Comparison of ENCODE assay signal across 9 cellular contexts in the genomic region with DNA sequence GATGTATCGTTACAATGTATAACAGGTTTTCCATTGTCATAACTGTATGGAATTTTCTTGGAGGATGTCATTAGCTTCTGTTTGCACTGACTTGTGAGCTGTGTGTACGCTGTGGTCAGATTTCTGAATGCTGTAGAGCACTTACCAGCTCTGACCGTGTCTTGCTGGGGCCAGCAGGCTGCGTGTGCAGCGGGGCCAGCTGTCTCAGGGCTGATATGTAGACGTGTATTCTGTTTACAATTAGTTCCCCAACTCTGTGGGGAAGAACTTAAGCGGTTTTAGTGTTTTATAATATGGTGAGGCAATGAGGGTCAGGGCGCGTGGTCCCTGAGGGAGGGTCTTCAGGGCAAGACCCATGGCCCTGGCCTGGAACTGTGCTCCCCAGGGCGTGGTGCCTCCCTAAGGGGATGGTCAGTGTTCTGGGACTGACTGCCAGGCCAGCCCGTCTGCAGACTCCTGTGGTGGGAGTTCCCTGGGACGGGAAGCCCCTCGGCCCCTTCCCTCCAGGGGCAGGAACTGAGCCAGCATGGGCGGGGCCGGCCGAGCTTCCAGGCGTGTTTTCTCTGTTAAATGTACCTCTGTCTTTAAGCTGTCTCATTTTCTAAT. TPM values are rescaled to one million over a fixed set of nuclear protein-coding genes. Genes with fewer than 3 reads are reported as not detected.
DNase-seq lines count a peak whose midpoint lies in the region; ATAC-seq, FAIRE-seq and TF ChIP-seq lines count a peak whose summit lies in the region.
"Had no signal": no experiment of that assay in that cellular context is flagged by ENCODE, and none has a peak within 500 bp of the region (broad histone marks: within the 10 kb centered on the region; RNA-seq: fewer than 3 reads in every experiment).

No MANE protein-coding gene starts in this region.

- peak; percentile 66 for FAIRE-seq in endothelial cell of umbilical vein (lab: Jason Lieb, UNC)

- H3K36me3 ChIP-seq in endothelial cell of umbilical vein (ENCODE audit: control insufficient read depth in 2 of 2, extremely low read depth in 1 of 2, insufficient read depth in 2 of 2, low read length in 2 of 2) = peaks cover 6 to 34% of the 10 kb centered on the region in 2 experiments

- H3K27me3 ChIP-seq in endothelial cell of umbilical vein (ENCODE audit: control insufficient read depth in 2 of 2, insufficient read depth in 2 of 2, low read length in 2 of 2) = no peaks in the 10 kb centered on the region

- peaks cover 4% of the 10 kb centered on the region for H3K36me3 Mint-ChIP-seq in nephron (ENCODE audit: low read depth)

- H3K4me3 ChIP-seq in endothelial cell of umbilical vein (replicated peaks in 1 of 3; ENCODE audit: insufficient read depth in 1 of 3, low read depth in 1 of 3, low read length in 3 of 3) = no peak overlapping the region

- peaks cover 9% of the 10 kb centered on the region for H3K4me1 ChIP-seq in endothelial cell of umbilical vein (ENCODE audit: control insufficient read depth, extremely low read depth, insufficient read depth, low read length)

- BruUV-seq in endothelial cell of umbilical vein (replicated peaks; lab: Mats Ljungman, UMichigan) = TSS peak; percentile 1

- peaks cover 2% of the 10 kb centered on the region for H3K79me2 ChIP-seq in endothelial cell of umbilical vein (ENCODE audit: control insufficient read depth, insufficient read depth, low read length)

- no peak overlapping the region for H3K4me2 ChIP-seq in endothelial cell of umbilical vein (ENCODE audit: insufficient read depth, low read length)

- H2AFZ ChIP-seq in endothelial cell of umbilical vein (ENCODE audit: low read depth, low read length) = no peak overlapping the region

- ATAC-seq in HG03432 (IDR thresholded peaks at IDR 0.05; ENCODE audit: unreplicated experiment) (no peak), GM18873 (IDR thresholded peaks at IDR 0.05; ENCODE audit: low FRiP score, unreplicated experiment) (no peak)
- ATAC-seq: naive thymus-derived CD4-positive, alpha-beta T cell had no signal

- POLR2A ChIA-PET in endothelial cell of umbilical vein (lab: Charles Lee) = no interaction called here

- dilution Hi-C loops in endothelial cell of umbilical vein (cut with MboI; ENCODE audit: extremely low pct_ligation_motif_present, low sequenced_read_pairs) = no loop called here

- TF ChIP-seq POLR2A in endothelial cell of umbilical vein (IDR thresholded peaks at IDR 0.05; ENCODE audit: low read depth, low read length) = peak; percentile 28

- CTCF ChIA-PET in endothelial cell of umbilical vein (lab: Charles Lee) = interaction anchor here (1.1 kb wide), 1 partner anchor 10 kb away, joined by 3 read pairs; no protein-coding TSS in a partner anchor

- no peaks in the 10 kb centered on the region for H4K20me1 ChIP-seq in endothelial cell of umbilical vein (replicated peaks; ENCODE audit: control insufficient read depth, extremely low read depth, insufficient read depth, low read length)

- TF ChIP-seq CTCF in AG09319 (IDR thresholded peaks at IDR 0.05; ENCODE audit: low read depth, low read length) (no peak), endothelial cell of umbilical vein (IDR thresholded peaks at IDR 0.05; ENCODE audit: extremely low read depth in 1 of 2, insufficient read depth in 1 of 2, low read depth in 1 of 2, low read length in 2 of 2) (no peak), nephron (IDR thresholded peaks at IDR 0.05; ENCODE audit: unreplicated experiment in 3 of 3) (no peak)

- H3K27me3 Mint-ChIP-seq in nephron (ENCODE audit: low read depth) = no peaks in the 10 kb centered on the region
- H3K27me3 Mint-ChIP-seq: naive thymus-derived CD4-positive, alpha-beta T cell had no signal

- peak overlapping the region; percentile 91 to 95 (median 92) for H3K27ac Mint-ChIP-seq in nephron

- no peaks in the 10 kb centered on the region for H3K9me1 ChIP-seq in endothelial cell of umbilical vein (replicated peaks; ENCODE audit: control insufficient read depth, extremely low read depth, insufficient read depth, low read length)

- no peaks in the 10 kb centered on the region for H3K9me3 ChIP-seq in endothelial cell of umbilical vein (replicated peaks; ENCODE audit: control insufficient read depth, insufficient read depth, low read length)

- no peaks in the 10 kb centered on the region for H3K9me3 Mint-ChIP-seq in nephron
- H3K9me3 Mint-ChIP-seq: naive thymus-derived CD4-positive, alpha-beta T cell had no signal

- H3K4me1 Mint-ChIP-seq in nephron = peaks cover 25% of the 10 kb centered on the region

- DNase-seq in AG09319 (ENCODE audit: extremely low read depth, low read depth) (peak; percentile 23), NCI-H1092 treated with DMSO at 0.1 percent for 48 hours (lab: John Stamatoyannopoulos, UW) (peak; percentile 39), endothelial cell of umbilical vein (ENCODE audit: low read depth, low spot score) (peak; percentile 71), H4 (ENCODE audit: low spot score) (no peak)
- DNase-seq in activated CD4-positive, alpha-beta T cell treated with anti-CD3 and anti-CD28 coated beads for 1 hour = no peak
- DNase-seq: naive thymus-derived CD4-positive, alpha-beta T cell had no signal

- intact Hi-C loops in endothelial cell of umbilical vein (cut with micrococcal nuclease) = no loop called here

- H3K9ac ChIP-seq in endothelial cell of umbilical vein (replicated peaks; ENCODE audit: extremely low read depth, insufficient read depth, low read length) = no peak overlapping the region

- peak overlapping the region in 2 of 3 experiments; percentile 63 to 67 for H3K4me3 Mint-ChIP-seq in nephron
- H3K4me3 Mint-ChIP-seq: naive thymus-derived CD4-positive, alpha-beta T cell had no signal

- H3K27ac ChIP-seq in endothelial cell of umbilical vein (ENCODE audit: insufficient read depth, low read depth, low read length) = no peak overlapping the region

TF ChIP-seq in endothelial cell of umbilical vein, 7 proteins besides CTCF, POLR2A, EP300 and RAD21:
- TF ChIP-seq POLR2AphosphoS5 (IDR thresholded peaks at IDR 0.05; ENCODE audit: insufficient read depth, low read depth, low read length) (peak; percentile 42), EZH2 (IDR thresholded peaks at IDR 0.05; ENCODE audit: borderline replicate concordance, low read depth, low read length, severe bottlenecking) (no peak)

RNA-seq across cellular contexts. Expression of a gene that starts 18.7 kb away (rescaled TPM):
- 25.1 and 27.2 TPM in 2 replicates for total RNA-seq in endothelial cell of umbilical vein
- polyA plus RNA-seq in endothelial cell of umbilical vein = 13.4 and 13.6 TPM in 2 replicates
- 14.1 and 14.5 TPM in 2 replicates for polyA plus RNA-seq in endothelial cell of umbilical vein (2011; cell fraction: cytosol; rRNA removed)
- polyA plus RNA-seq in endothelial cell of umbilical vein (2011; cell fraction: nucleus; rRNA removed) = 33.2 and 41.1 TPM in 2 replicates
- polyA plus RNA-seq in endothelial cell of umbilical vein (2012) = 8.4 and 10.0 TPM in 2 replicates
- polyA minus RNA-seq in endothelial cell of umbilical vein = 11.2 and 16.4 TPM in 2 replicates
- polyA minus RNA-seq in endothelial cell of umbilical vein (2011; cell fraction: cytosol; rRNA and poly(A)+ RNA removed) = 17.4 TPM
- 10.9 and 11.2 TPM in 2 replicates for polyA minus RNA-seq in endothelial cell of umbilical vein (2011; cell fraction: nucleus; rRNA and poly(A)+ RNA removed)
- total RNA-seq in H4 (2014; rRNA removed; shearing (Covaris generic)) = 20.3 and 39.9 TPM in 2 replicates

RNA-seq across cellular contexts. Expression of a gene that starts 19.0 kb away (rescaled TPM):
- total RNA-seq in endothelial cell of umbilical vein = 54.5 and 55.8 TPM in 2 replicates
- 98.3 and 126 TPM in 2 replicates for polyA plus RNA-seq in endothelial cell of umbilical vein
- 93.5 and 94.5 TPM in 2 replicates for polyA plus RNA-seq in endothelial cell of umbilical vein (2011; cell fraction: cytosol; rRNA removed)
- 54.3 and 70.0 TPM in 2 replicates for polyA plus RNA-seq in endothelial cell of umbilical vein (2011; cell fraction: nucleus; rRNA removed)
- polyA plus RNA-seq in endothelial cell of umbilical vein (2012) = 42.4 and 49.3 TPM in 2 replicates
- polyA minus RNA-seq in endothelial cell of umbilical vein = 47.7 and 51.3 TPM in 2 replicates
- polyA minus RNA-seq in endothelial cell of umbilical vein (2011; cell fraction: cytosol; rRNA and poly(A)+ RNA removed) = 18.8 TPM
- polyA minus RNA-seq in endothelial cell of umbilical vein (2011; cell fraction: nucleus; rRNA and poly(A)+ RNA removed) = 27.8 and 30.9 TPM in 2 replicates
- 17.2 and 31.6 TPM in 2 replicates for total RNA-seq in H4 (2014; rRNA removed; shearing (Covaris generic))

Comparison
In these comparisons a context has a peak if more than half of its experiments do, and no peak if none do; other contexts are left out.
1. DNase-seq: peak in AG09319 (single experiment), NCI-H1092 treated with DMSO at 0.1 percent for 48 hours (single experiment) and endothelial cell of umbilical vein (single experiment); none in H4 (single experiment) and activated CD4-positive, alpha-beta T cell treated with anti-CD3 and anti-CD28 coated beads for 1 hour (single experiment).